Comparison of ENCODE assay signal across 1 cellular context in genomic region chr4:14867847-14868246, GRCh38.
TF ChIP-seq lines count a peak whose summit lies in the region.

No MANE protein-coding gene starts in this region.

TF ChIP-seq in WTC11, 78 proteins besides CTCF, POLR2A, EP300 and RAD21 (continued from another document):
- no peak for TF ChIP-seq IRF2 (CRISPR knock-in tag; IDR thresholded peaks at IDR 0.05; ENCODE audit: borderline replicate concordance, low read depth)
